ENCODE assay signal across 12 cellular contexts in genomic region chr9:437066-438015, GRCh38.
A peak's percentile ranks its signal among the peaks of the same experiment; 100 is the strongest.
DNase-seq lines count a peak whose midpoint lies in the region; ATAC-seq, FAIRE-seq and TF ChIP-seq lines count a peak whose summit lies in the region.
"Had no signal": no experiment of that assay in that cellular context is flagged by ENCODE, and none has a peak within 500 bp of the region (broad histone marks: within the 10 kb centered on the region; RNA-seq: fewer than 3 reads in every experiment).

No MANE protein-coding gene starts in this region.

- peak overlapping the region; percentile 6 to 28; a peak in 2 of 6 replicates for H3K27ac ChIP-seq in A549
- peak overlapping the region; percentile 1 for H3K27ac ChIP-seq in muscle layer of colon (ENCODE audit: low read depth, low read length)
- H3K27ac ChIP-seq: BLaER1 had no signal

- no peaks in the 10 kb centered on the region for H3K27me3 ChIP-seq in muscle layer of colon (ENCODE audit: control insufficient read depth in 1 of 2, insufficient read depth in 2 of 2, low read length in 2 of 2)
- H3K27me3 ChIP-seq: BLaER1 had no signal

- CTCF ChIA-PET in A549 (lab: Yijun Ruan, JAX), result interaction anchor here (0.8 to 1.4 kb wide), 3 partner anchors 9 to 327 kb away, joined by 3 to 4 read pairs (median 3); no protein-coding TSS in a partner anchor

- peak overlapping the region; percentile 41 for H3K4me2 ChIP-seq in A549
- H3K4me2 ChIP-seq: BLaER1 had no signal

- H3K9ac ChIP-seq in muscle layer of colon (ENCODE audit: low read length), result no peak overlapping the region
- H3K9ac ChIP-seq: BLaER1 had no signal

- H3K4me3 ChIP-seq in A549, result no peak overlapping the region
- no peak overlapping the region for H3K4me3 ChIP-seq in muscle layer of colon (ENCODE audit: low read depth in 1 of 2, low read length in 2 of 2)
- H3K4me3 ChIP-seq: BLaER1, K562 had no signal

- ATAC-seq in A549, result peak; percentile 61 to 62; a peak in 4 of 6 replicates
- ATAC-seq: K562 had no signal

- TF ChIP-seq EP300 in A549 (IDR thresholded peaks at IDR 0.05), result no peak

- POLR2A ChIA-PET in A549 (lab: Yijun Ruan, JAX), result no interaction called here

- peak; percentile 46 for FAIRE-seq in A549 (lab: Jason Lieb, UNC)
- FAIRE-seq: GM12891, K562 had no signal

- no peak for TF ChIP-seq POLR2A in A549 (IDR thresholded peaks at IDR 0.05; ENCODE audit: low read length)

- TF ChIP-seq CTCF in A549 (IDR thresholded peaks at IDR 0.05), result no peak

- no peak for TF ChIP-seq RAD21 in A549 (conservative IDR thresholded peaks at IDR 0.05 in 1 of 2, IDR thresholded peaks at IDR 0.05 in 1 of 2)

- no peaks in the 10 kb centered on the region for H3K36me3 ChIP-seq in muscle layer of colon (ENCODE audit: insufficient read depth, low read length)

- H3K4me1 ChIP-seq in A549, result peaks cover 17% of the 10 kb centered on the region
- peaks cover 14% of the 10 kb centered on the region for H3K4me1 ChIP-seq in muscle layer of colon (ENCODE audit: insufficient read depth, low read length)
- H3K4me1 ChIP-seq: BLaER1 had no signal

- H3K9me3 ChIP-seq in A549 (no peaks in the 10 kb centered on the region), muscle layer of colon (ENCODE audit: low read length) (no peaks in the 10 kb centered on the region)
- H3K9me3 ChIP-seq: BLaER1 had no signal

- DNase-seq in A549 (ENCODE audit: low read depth in 1 of 2, low spot score in 1 of 2) (no peak), NCI-H226 (peak; percentile 94), fibroblast of gingiva (ENCODE audit: low read depth) (peak; percentile 89), islet precursor cell (no peak), NCI-H748 treated with DMSO at 0.1 percent for 48 hours (lab: John Stamatoyannopoulos, UW) (no peak), NCI-H2196 treated with DMSO at 0.1 percent for 48 hours (lab: John Stamatoyannopoulos, UW; ENCODE audit: unreplicated experiment) (no peak)
- DNase-seq in activated CD4-positive, alpha-beta T cell treated with anti-CD3 and anti-CD28 coated beads for 48 hours, result no peak
- DNase-seq: NCI-H524 treated with DMSO at 0.1 percent for 48 hours had no signal

- 33% methylated on average over 3 of the region's 3 CpGs for WGBS in A549 (ENCODE audit: missing lambda C conversion rate)

TF ChIP-seq in A549, 52 proteins besides CTCF, POLR2A, EP300 and RAD21:
- no peak for TF ChIP-seq SMC3 (IDR thresholded peaks at IDR 0.05)
- TF ChIP-seq JUNB (IDR thresholded peaks at IDR 0.05), result no peak
- 0 out of 2 replicates have a peak, but pooled peaks have one; percentile 11 for TF ChIP-seq HES2 (IDR thresholded peaks at IDR 0.05)
- no peak for TF ChIP-seq KDM5A (IDR thresholded peaks at IDR 0.05)
- TF ChIP-seq, protein P1, sequence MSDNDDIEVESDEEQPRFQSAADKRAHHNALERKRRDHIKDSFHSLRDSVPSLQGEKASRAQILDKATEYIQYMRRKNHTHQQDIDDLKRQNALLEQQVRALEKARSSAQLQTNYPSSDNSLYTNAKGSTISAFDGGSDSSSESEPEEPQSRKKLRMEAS (IDR thresholded peaks at IDR 0.05), result no peak
- TF ChIP-seq CEBPB (IDR thresholded peaks at IDR 0.05), result peak in 1 of 2 experiments; percentile 35; a peak in 3 of 4 replicates
- TF ChIP-seq FOSL2 (IDR thresholded peaks at IDR 0.05), result no peak
- 0 out of 2 replicates have a peak, but pooled peaks have one; percentile 11 for TF ChIP-seq FOSL2 (CRISPR knock-in tag; IDR thresholded peaks at IDR 0.05)

Comparison
In these comparisons a context has a peak if more than half of its experiments do, and no peak if none do; other contexts are left out.
1. DNase-seq: peak in NCI-H226 (single experiment) and fibroblast of gingiva (single experiment); none in A549 (0 of 2), activated CD4-positive, alpha-beta T cell treated with anti-CD3 and anti-CD28 coated beads for 48 hours (single experiment), islet precursor cell (single experiment), NCI-H748 treated with DMSO at 0.1 percent for 48 hours (single experiment) and NCI-H2196 treated with DMSO at 0.1 percent for 48 hours (single experiment).